In the genomic region with DNA sequence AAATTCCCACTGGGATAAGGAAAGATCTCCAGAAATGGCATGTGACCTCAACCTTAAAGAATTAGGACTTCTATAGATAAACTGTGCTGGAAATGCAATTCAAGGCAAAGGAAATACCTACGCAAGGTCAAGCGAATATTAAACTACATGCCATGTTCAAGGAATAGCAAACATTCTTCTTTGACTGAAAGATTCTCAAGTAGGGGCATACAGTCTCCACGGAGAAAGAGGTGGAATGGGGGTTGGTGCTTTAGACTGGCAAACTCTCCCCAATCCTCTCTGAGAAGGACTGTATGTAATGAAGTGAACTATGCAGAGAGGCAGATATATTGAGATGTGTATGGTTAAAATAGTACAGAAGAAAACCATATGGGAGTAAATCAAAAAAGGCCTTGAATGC, we compare ENCODE assay signal across 18 cellular contexts. TPM values are rescaled to one million over a fixed set of nuclear protein-coding genes. Genes with fewer than 3 reads are reported as not detected.
A peak's percentile ranks its signal among the peaks of the same experiment; 100 is the strongest.
DNase-seq lines count a peak whose midpoint lies in the region; ATAC-seq and TF ChIP-seq lines count a peak whose summit lies in the region.
"Had no signal": no experiment of that assay in that cellular context is flagged by ENCODE, and none has a peak within 500 bp of the region (broad histone marks: within the 10 kb centered on the region; RNA-seq: fewer than 3 reads in every experiment).

No MANE protein-coding gene starts in this region.

- H3K36me3 Mint-ChIP-seq in GM23338 (ENCODE audit: low read depth), result peaks cover 35% of the 10 kb centered on the region
- peaks cover 34% of the 10 kb centered on the region for H3K36me3 Mint-ChIP-seq in WTC11
- peaks cover 68% of the 10 kb centered on the region for H3K36me3 Mint-ChIP-seq in activated CD4-positive, alpha-beta T cell treated with anti-CD3 and anti-CD28 coated beads, Interleukin-2, amount 10 ng/mL, durations not matched to agents 7 days and 5 days (ENCODE audit: low read depth)

- TF ChIP-seq CTCF in GM23338 (conservative IDR thresholded peaks at IDR 0.05; ENCODE audit: low read depth in 2 of 2) (no peak), WTC11 (IDR thresholded peaks at IDR 0.05) (no peak), left lung (IDR thresholded peaks at IDR 0.05) (no peak), neutrophil (IDR thresholded peaks at IDR 0.05) (no peak)

- H3K9me3 ChIP-seq in left lung (no peaks in the 10 kb centered on the region), neutrophil (no peaks in the 10 kb centered on the region)
- H3K9me3 ChIP-seq: HAP-1 had no signal

- H3K79me2 ChIP-seq in GM23338 (replicated peaks; ENCODE audit: insufficient read depth), result peaks cover 98% of the 10 kb centered on the region

- peaks cover 16% of the 10 kb centered on the region; the same call in 1 of the 2 replicates for H3K36me3 ChIP-seq in GM23338 (ENCODE audit: insufficient read depth)
- H3K36me3 ChIP-seq in left lung, result peaks cover 0 to 11% of the 10 kb centered on the region in 2 donors
- H3K36me3 ChIP-seq in neutrophil, result peaks cover 15% of the 10 kb centered on the region

- ATAC-seq in GM23338 (no peak), WTC11 (no peak), left lung (peak; percentile 51)

- H3F3A ChIP-seq in GM23338 (replicated peaks; ENCODE audit: low read depth), result no peaks in the 10 kb centered on the region

- H3K27me3 ChIP-seq in GM23338 (ENCODE audit: insufficient read depth) (no peaks in the 10 kb centered on the region), left lung (no peaks in the 10 kb centered on the region), neutrophil (no peaks in the 10 kb centered on the region)
- H3K27me3 ChIP-seq: BLaER1 had no signal

- H3K27me3 Mint-ChIP-seq in GM23338 (ENCODE audit: insufficient read depth, low read depth, poor library complexity), result peaks cover 9% of the 10 kb centered on the region
- no peaks in the 10 kb centered on the region; the same call in 1 of the 2 replicates for H3K27me3 Mint-ChIP-seq in WTC11 (ENCODE audit: low read depth)
- H3K27me3 Mint-ChIP-seq in activated CD4-positive, alpha-beta T cell treated with anti-CD3 and anti-CD28 coated beads, Interleukin-2, amount 10 ng/mL, durations not matched to agents 7 days and 5 days, result no peaks in the 10 kb centered on the region

- intact Hi-C loops in left lung (cut with DNase I), result no loop called here

- no peaks in the 10 kb centered on the region for H3K9me2 ChIP-seq in GM23338 (ENCODE audit: insufficient read depth)

- H3K4me3 Mint-ChIP-seq in GM23338 (no peak overlapping the region), WTC11 (no peak overlapping the region)
- H3K4me3 Mint-ChIP-seq in activated CD4-positive, alpha-beta T cell treated with anti-CD3 and anti-CD28 coated beads, Interleukin-2, amount 10 ng/mL, durations not matched to agents 7 days and 5 days, result no peak overlapping the region
- H3K4me3 Mint-ChIP-seq: CD14-positive monocyte had no signal

- DNase-seq in GM23338 (ENCODE audit: low spot score) (no peak), WTC11 (ENCODE audit: low spot score) (no peak), left lung (no peak), COR-L47 (lab: John Stamatoyannopoulos, UW) (no peak), NCI-H1930 (lab: John Stamatoyannopoulos, UW) (no peak), kidney tubule cell (ENCODE audit: low spot score) (no peak)
- no peak for DNase-seq in activated CD4-positive, alpha-beta T cell treated with anti-CD3 and anti-CD28 coated beads, Interleukin-2, amount 10 ng/mL, durations not matched to agents 7 days and 5 days
- DNase-seq: 8988T; Calu3; CD4-positive, alpha-beta memory T cell; DMS79 treated with DMSO at 0.1 percent for 48 hours; GF-D8; IMR-90 had no signal

- POLR2A ChIA-PET in WTC11 (lab: Charles Lee), result no interaction called here
- POLR2A ChIA-PET in activated CD4-positive, alpha-beta T cell treated with anti-CD3 and anti-CD28 coated beads, Interleukin-2, amount 10 ng/mL, durations not matched to agents 7 days and 5 days (lab: Charles Lee), result no interaction called here

- H3K4me1 ChIP-seq in GM23338 (ENCODE audit: insufficient read depth) (peaks cover 59% of the 10 kb centered on the region), left lung (peaks cover 13 to 29% of the 10 kb centered on the region in 2 donors), neutrophil (ENCODE audit: control insufficient read depth in 1 of 2, insufficient read depth in 1 of 2, low read depth in 1 of 2, low read length in 1 of 2) (peaks cover 23 to 26% of the 10 kb centered on the region in 2 experiments)
- H3K4me1 ChIP-seq: HAP-1 had no signal

- H3K4me3 ChIP-seq in GM23338, result peak overlapping the region; percentile 17
- no peak overlapping the region for H3K4me3 ChIP-seq in left lung
- H3K4me3 ChIP-seq in neutrophil (ENCODE audit: low read depth in 1 of 2, low read length in 1 of 2), result no peak overlapping the region
- H3K4me3 ChIP-seq: BLaER1, HAP-1 had no signal

- H3K27ac Mint-ChIP-seq in GM23338, result 0 out of 2 replicates have a peak overlapping the region, but pooled peaks have one; percentile 9
- peak overlapping the region; percentile 32 for H3K27ac Mint-ChIP-seq in WTC11
- no peak overlapping the region for H3K27ac Mint-ChIP-seq in activated CD4-positive, alpha-beta T cell treated with anti-CD3 and anti-CD28 coated beads, Interleukin-2, amount 10 ng/mL, durations not matched to agents 7 days and 5 days
- H3K27ac Mint-ChIP-seq: CD14-positive monocyte had no signal

- 0 out of 2 replicates have a peak, but pooled peaks cover 2% of the 10 kb centered on the region for H4K20me1 ChIP-seq in GM23338 (replicated peaks; ENCODE audit: insufficient read depth)

- peak overlapping the region; percentile 50 for H3K4me2 ChIP-seq in GM23338
- H3K4me2 ChIP-seq: BLaER1 had no signal

- H3K9me3 Mint-ChIP-seq in GM23338, result peaks cover 29% of the 10 kb centered on the region
- peaks cover 25% of the 10 kb centered on the region for H3K9me3 Mint-ChIP-seq in WTC11
- H3K9me3 Mint-ChIP-seq in activated CD4-positive, alpha-beta T cell treated with anti-CD3 and anti-CD28 coated beads, Interleukin-2, amount 10 ng/mL, durations not matched to agents 7 days and 5 days, result peaks cover 27% of the 10 kb centered on the region

- peak overlapping the region; percentile 21; the same call in 1 of the 2 replicates for H3K27ac ChIP-seq in GM23338 (ENCODE audit: low read depth)
- H3K27ac ChIP-seq in left lung, result no peak overlapping the region
- H3K27ac ChIP-seq in neutrophil, result peak overlapping the region; percentile 3
- H3K27ac ChIP-seq: BLaER1, HL-60 had no signal

- CTCF ChIA-PET in WTC11 (lab: Charles Lee), result no interaction called here
- CTCF ChIA-PET in activated CD4-positive, alpha-beta T cell treated with anti-CD3 and anti-CD28 coated beads, Interleukin-2, amount 10 ng/mL, durations not matched to agents 7 days and 5 days (lab: Charles Lee), result no interaction called here

- no peak overlapping the region for H2AFZ ChIP-seq in GM23338

- peaks cover 43% of the 10 kb centered on the region for H3K4me1 Mint-ChIP-seq in GM23338
- peaks cover 49% of the 10 kb centered on the region for H3K4me1 Mint-ChIP-seq in WTC11
- H3K4me1 Mint-ChIP-seq in activated CD4-positive, alpha-beta T cell treated with anti-CD3 and anti-CD28 coated beads, Interleukin-2, amount 10 ng/mL, durations not matched to agents 7 days and 5 days, result peaks cover 59% of the 10 kb centered on the region

TF ChIP-seq in WTC11, 78 proteins besides CTCF, POLR2A, EP300 and RAD21 (continues in another document):
- TF ChIP-seq SMAD4 (CRISPR knock-in tag; IDR thresholded peaks at IDR 0.05), result no peak
- no peak for TF ChIP-seq MYBL2 (CRISPR knock-in tag; IDR thresholded peaks at IDR 0.05)
- TF ChIP-seq ESRRA (CRISPR knock-in tag; IDR thresholded peaks at IDR 0.05; ENCODE audit: borderline replicate concordance), result no peak
- TF ChIP-seq SP1 (CRISPR knock-in tag; conservative IDR thresholded peaks at IDR 0.05), result no peak
- TF ChIP-seq, protein P1, sequence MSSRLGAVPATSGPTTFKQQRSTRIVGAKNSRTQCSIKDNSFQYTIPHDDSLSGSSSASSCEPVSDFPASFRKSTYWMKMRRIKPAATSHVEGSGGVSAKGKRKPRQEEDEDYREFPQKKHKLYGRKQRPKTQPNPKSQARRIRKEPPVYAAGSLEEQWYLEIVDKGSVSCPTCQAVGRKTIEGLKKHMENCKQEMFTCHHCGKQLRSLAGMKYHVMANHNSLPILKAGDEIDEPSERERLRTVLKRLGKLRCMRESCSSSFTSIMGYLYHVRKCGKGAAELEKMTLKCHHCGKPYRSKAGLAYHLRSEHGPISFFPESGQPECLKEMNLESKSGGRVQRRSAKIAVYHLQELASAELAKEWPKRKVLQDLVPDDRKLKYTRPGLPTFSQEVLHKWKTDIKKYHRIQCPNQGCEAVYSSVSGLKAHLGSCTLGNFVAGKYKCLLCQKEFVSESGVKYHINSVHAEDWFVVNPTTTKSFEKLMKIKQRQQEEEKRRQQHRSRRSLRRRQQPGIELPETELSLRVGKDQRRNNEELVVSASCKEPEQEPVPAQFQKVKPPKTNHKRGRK (CRISPR knock-in tag; IDR thresholded peaks at IDR 0.05; ENCODE audit: borderline replicate concordance), result no peak
- TF ChIP-seq, protein P2, sequence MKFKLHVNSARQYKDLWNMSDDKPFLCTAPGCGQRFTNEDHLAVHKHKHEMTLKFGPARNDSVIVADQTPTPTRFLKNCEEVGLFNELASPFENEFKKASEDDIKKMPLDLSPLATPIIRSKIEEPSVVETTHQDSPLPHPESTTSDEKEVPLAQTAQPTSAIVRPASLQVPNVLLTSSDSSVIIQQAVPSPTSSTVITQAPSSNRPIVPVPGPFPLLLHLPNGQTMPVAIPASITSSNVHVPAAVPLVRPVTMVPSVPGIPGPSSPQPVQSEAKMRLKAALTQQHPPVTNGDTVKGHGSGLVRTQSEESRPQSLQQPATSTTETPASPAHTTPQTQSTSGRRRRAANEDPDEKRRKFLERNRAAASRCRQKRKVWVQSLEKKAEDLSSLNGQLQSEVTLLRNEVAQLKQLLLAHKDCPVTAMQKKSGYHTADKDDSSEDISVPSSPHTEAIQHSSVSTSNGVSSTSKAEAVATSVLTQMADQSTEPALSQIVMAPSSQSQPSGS (CRISPR knock-in tag; IDR thresholded peaks at IDR 0.05; ENCODE audit: borderline replicate concordance, low read depth), result no peak
- TF ChIP-seq, protein P3, sequence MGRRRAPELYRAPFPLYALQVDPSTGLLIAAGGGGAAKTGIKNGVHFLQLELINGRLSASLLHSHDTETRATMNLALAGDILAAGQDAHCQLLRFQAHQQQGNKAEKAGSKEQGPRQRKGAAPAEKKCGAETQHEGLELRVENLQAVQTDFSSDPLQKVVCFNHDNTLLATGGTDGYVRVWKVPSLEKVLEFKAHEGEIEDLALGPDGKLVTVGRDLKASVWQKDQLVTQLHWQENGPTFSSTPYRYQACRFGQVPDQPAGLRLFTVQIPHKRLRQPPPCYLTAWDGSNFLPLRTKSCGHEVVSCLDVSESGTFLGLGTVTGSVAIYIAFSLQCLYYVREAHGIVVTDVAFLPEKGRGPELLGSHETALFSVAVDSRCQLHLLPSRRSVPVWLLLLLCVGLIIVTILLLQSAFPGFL (CRISPR knock-in tag; IDR thresholded peaks at IDR 0.05; ENCODE audit: borderline replicate concordance), result no peak
- no peak for TF ChIP-seq FOXK1 (CRISPR knock-in tag; IDR thresholded peaks at IDR 0.05)

RNA-seq across cellular contexts. Expression of a gene that starts 6.1 kb away (rescaled TPM):
- total RNA-seq in GM23338 (2014; rRNA removed; shearing (Covaris generic)), result 27.4 and 30.2 TPM in 2 replicates
- polyA plus RNA-seq in GM23338 (2016; fragmentation: Nextera tagmentation; extraction: Ambion mirVana), result 7.0 and 9.9 TPM in 2 replicates
- total RNA-seq in WTC11 (2021) (20.7 to 23.0 TPM (median 22.4 TPM) in 3 replicates), left lung (10 to 100 TPM; 31.0 to 33.9 TPM)
- total RNA-seq in activated CD4-positive, alpha-beta T cell treated with anti-CD3 and anti-CD28 coated beads, Interleukin-2, amount 10 ng/mL, durations not matched to agents 7 days and 5 days, result 10 to 100 TPM; 48.1 to 48.5 TPM

Comparison
In these comparisons a context has a peak if more than half of its experiments do, and no peak if none do; other contexts are left out.
1. H3K27ac ChIP-seq: peak in GM23338 (single experiment) and neutrophil (single experiment); none in left lung (0 of 2).